ENCODE assay signal across 8 cellular contexts in genomic region chr15:62071711-62072308, GRCh38. TPM values are rescaled to one million over a fixed set of nuclear protein-coding genes. Genes with fewer than 3 reads are reported as not detected.
DNase-seq lines count a peak whose midpoint lies in the region; ATAC-seq and TF ChIP-seq lines count a peak whose summit lies in the region.

No MANE protein-coding gene starts in this region.

- peaks cover 2% of the 10 kb centered on the region for H3K27me3 ChIP-seq in brain microvascular endothelial cell (replicated peaks)

- H3K36me3 ChIP-seq in brain microvascular endothelial cell (replicated peaks), result no peaks in the 10 kb centered on the region

- DNase-seq in NCI-H2081 (lab: John Stamatoyannopoulos, UW) (peak; percentile 50), NCI-H2081 treated with DMSO at 0.1 percent for 48 hours (lab: John Stamatoyannopoulos, UW) (no peak), NCI-H146 treated with DMSO at 0.1 percent for 48 hours (lab: John Stamatoyannopoulos, UW; ENCODE audit: unreplicated experiment) (peak; percentile 19), brain microvascular endothelial cell (no peak), lung microvascular endothelial cell (ENCODE audit: low read depth in 2 of 2) (peak; percentile 63 to 72)

- peaks cover 9% of the 10 kb centered on the region for H3K27me3 Mint-ChIP-seq in stimulated activated memory B cell treated with anti-CD40 and anti-IgM and Interleukin-4, amounts not matched to agents 10 μg/mL and 1 μg/mL and 100 μg/mL, for 72 hours

- H3K4me1 Mint-ChIP-seq in stimulated activated memory B cell treated with anti-CD40 and anti-IgM and Interleukin-4, amounts not matched to agents 10 μg/mL and 1 μg/mL and 100 μg/mL, for 72 hours, result peaks cover 13% of the 10 kb centered on the region

- H3K27ac ChIP-seq in brain microvascular endothelial cell, result no peak overlapping the region

- TF ChIP-seq CTCF in brain microvascular endothelial cell (IDR thresholded peaks at IDR 0.05; ENCODE audit: low read depth, low read length, missing control alignments), result peak; percentile 50

- no peak overlapping the region for H3K27ac Mint-ChIP-seq in stimulated activated memory B cell treated with anti-CD40 and anti-IgM and Interleukin-4, amounts not matched to agents 10 μg/mL and 1 μg/mL and 100 μg/mL, for 72 hours

- H3K4me3 ChIP-seq in brain microvascular endothelial cell (ENCODE audit: low read depth, low read length), result no peak overlapping the region

- no peaks in the 10 kb centered on the region for H3K9me3 Mint-ChIP-seq in stimulated activated memory B cell treated with anti-CD40 and anti-IgM and Interleukin-4, amounts not matched to agents 10 μg/mL and 1 μg/mL and 100 μg/mL, for 72 hours

- H3K4me3 Mint-ChIP-seq in stimulated activated memory B cell treated with anti-CD40 and anti-IgM and Interleukin-4, amounts not matched to agents 10 μg/mL and 1 μg/mL and 100 μg/mL, for 72 hours, result no peak overlapping the region

- no peak for ATAC-seq in GM21825 (IDR thresholded peaks at IDR 0.05; ENCODE audit: unreplicated experiment)
- no peak for ATAC-seq in stimulated activated memory B cell treated with anti-CD40 and anti-IgM and Interleukin-4, amounts not matched to agents 10 μg/mL and 1 μg/mL and 100 μg/mL, for 72 hours
- ATAC-seq in GM21526 (IDR thresholded peaks at IDR 0.05; ENCODE audit: low FRiP score, unreplicated experiment), result no peak

- in situ Hi-C loops in brain microvascular endothelial cell (cut with HindIII; ENCODE audit: low pct_ligation_motif_present, low sequenced_read_pairs), result no loop called here

- H3K36me3 Mint-ChIP-seq in stimulated activated memory B cell treated with anti-CD40 and anti-IgM and Interleukin-4, amounts not matched to agents 10 μg/mL and 1 μg/mL and 100 μg/mL, for 72 hours, result no peaks in the 10 kb centered on the region

RNA-seq across cellular contexts. Expression of gene C2CD4A, which starts 5.0 kb away (rescaled TPM):
- 0.60 and 0.87 TPM in 2 replicates for total RNA-seq in lung microvascular endothelial cell

RNA-seq across cellular contexts. Expression of gene VPS13C, which starts 11.6 kb away (rescaled TPM):
- total RNA-seq in lung microvascular endothelial cell, result 78.7 and 103 TPM in 2 replicates

Comparison
In these comparisons a context has a peak if more than half of its experiments do, and no peak if none do; other contexts are left out.
1. DNase-seq: peak in NCI-H2081 (2 of 2), NCI-H146 treated with DMSO at 0.1 percent for 48 hours (single experiment) and lung microvascular endothelial cell (2 of 2); none in NCI-H2081 treated with DMSO at 0.1 percent for 48 hours (single experiment) and brain microvascular endothelial cell (single experiment).